ENCODE assay signal across 1 cellular context in genomic region chr4:87117730-87118075, GRCh38.
TF ChIP-seq lines count a peak whose summit lies in the region.

No MANE protein-coding gene starts in this region.

TF ChIP-seq in SK-N-SH, 30 proteins besides CTCF, POLR2A, EP300 and RAD21 (continued from another document):
- TF ChIP-seq, protein P1, sequence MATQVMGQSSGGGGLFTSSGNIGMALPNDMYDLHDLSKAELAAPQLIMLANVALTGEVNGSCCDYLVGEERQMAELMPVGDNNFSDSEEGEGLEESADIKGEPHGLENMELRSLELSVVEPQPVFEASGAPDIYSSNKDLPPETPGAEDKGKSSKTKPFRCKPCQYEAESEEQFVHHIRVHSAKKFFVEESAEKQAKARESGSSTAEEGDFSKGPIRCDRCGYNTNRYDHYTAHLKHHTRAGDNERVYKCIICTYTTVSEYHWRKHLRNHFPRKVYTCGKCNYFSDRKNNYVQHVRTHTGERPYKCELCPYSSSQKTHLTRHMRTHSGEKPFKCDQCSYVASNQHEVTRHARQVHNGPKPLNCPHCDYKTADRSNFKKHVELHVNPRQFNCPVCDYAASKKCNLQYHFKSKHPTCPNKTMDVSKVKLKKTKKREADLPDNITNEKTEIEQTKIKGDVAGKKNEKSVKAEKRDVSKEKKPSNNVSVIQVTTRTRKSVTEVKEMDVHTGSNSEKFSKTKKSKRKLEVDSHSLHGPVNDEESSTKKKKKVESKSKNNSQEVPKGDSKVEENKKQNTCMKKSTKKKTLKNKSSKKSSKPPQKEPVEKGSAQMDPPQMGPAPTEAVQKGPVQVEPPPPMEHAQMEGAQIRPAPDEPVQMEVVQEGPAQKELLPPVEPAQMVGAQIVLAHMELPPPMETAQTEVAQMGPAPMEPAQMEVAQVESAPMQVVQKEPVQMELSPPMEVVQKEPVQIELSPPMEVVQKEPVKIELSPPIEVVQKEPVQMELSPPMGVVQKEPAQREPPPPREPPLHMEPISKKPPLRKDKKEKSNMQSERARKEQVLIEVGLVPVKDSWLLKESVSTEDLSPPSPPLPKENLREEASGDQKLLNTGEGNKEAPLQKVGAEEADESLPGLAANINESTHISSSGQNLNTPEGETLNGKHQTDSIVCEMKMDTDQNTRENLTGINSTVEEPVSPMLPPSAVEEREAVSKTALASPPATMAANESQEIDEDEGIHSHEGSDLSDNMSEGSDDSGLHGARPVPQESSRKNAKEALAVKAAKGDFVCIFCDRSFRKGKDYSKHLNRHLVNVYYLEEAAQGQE (IDR thresholded peaks at IDR 0.05; ENCODE audit: low read depth, low read length): no peak
